Comparison of ENCODE assay signal across 1 cellular context in genomic region chr1:70222716-70223235, GRCh38.
TF ChIP-seq lines count a peak whose summit lies in the region.

No MANE protein-coding gene starts in this region.

TF ChIP-seq in liver, 16 proteins besides CTCF, POLR2A, EP300 and RAD21 (continued from another document):
- TF ChIP-seq REST (IDR thresholded peaks at IDR 0.05) = no peak
TF ChIP-seq in liver: peak in this region for 0.
